In genomic region chr2:186493564-186494085, GRCh38 we compare ENCODE assay signal across 22 cellular contexts. TPM values are rescaled to one million over a fixed set of nuclear protein-coding genes. Genes with fewer than 3 reads are reported as not detected.
DNase-seq lines count a peak whose midpoint lies in the region; ATAC-seq and TF ChIP-seq lines count a peak whose summit lies in the region.
"Had no signal": no experiment of that assay in that cellular context is flagged by ENCODE, and none has a peak within 500 bp of the region (broad histone marks: within the 10 kb centered on the region; RNA-seq: fewer than 3 reads in every experiment).

No MANE protein-coding gene starts in this region.

- no peaks in the 10 kb centered on the region for H3K9me3 Mint-ChIP-seq in activated CD8-positive, alpha-beta T cell treated with anti-CD3 and anti-CD28 coated beads for 36 hours
- no peaks in the 10 kb centered on the region for H3K9me3 Mint-ChIP-seq in activated CD8-positive, alpha-beta T cell treated with anti-CD3 and anti-CD28 coated beads, Interleukin-2, amount 10 ng/mL, durations not matched to agents 7 days and 5 days (ENCODE audit: insufficient read depth)
- no peaks in the 10 kb centered on the region for H3K9me3 Mint-ChIP-seq in H9
- no peaks in the 10 kb centered on the region for H3K9me3 Mint-ChIP-seq in dendritic cell treated with granulocyte-macrophage colony-stimulating factor and Interleukin-4, amounts not matched to agents 40 ng/mL and 50 ng/mL, for 4 days
- H3K9me3 Mint-ChIP-seq: activated CD4-positive, alpha-beta T cell treated with anti-CD3 and anti-CD28 coated beads, Interleukin-2, amount 10 ng/mL, durations not matched to agents 7 days and 5 days; T-cell had no signal

- no peak overlapping the region for H3T11ph ChIP-seq in H9 (ENCODE audit: low read length)

- H3K27me3 ChIP-seq in H9 (ENCODE audit: insufficient read depth, low read length) (no peaks in the 10 kb centered on the region), psoas muscle (ENCODE audit: insufficient read depth in 3 of 3, low read length in 2 of 3) (no peaks in the 10 kb centered on the region), WERI-Rb-1 (ENCODE audit: insufficient read depth, low read depth, severe bottlenecking) (no peaks in the 10 kb centered on the region)
- H3K27me3 ChIP-seq: Peyer's patch, transverse colon had no signal

- POLR2A ChIA-PET in activated CD8-positive, alpha-beta T cell treated with anti-CD3 and anti-CD28 coated beads for 36 hours (lab: Charles Lee) = interaction anchor here (0.6 to 0.9 kb wide), 2 partner anchors 16 to 315 kb away, joined by 4 to 5 read pairs; no protein-coding TSS in a partner anchor
- POLR2A ChIA-PET in activated CD8-positive, alpha-beta T cell treated with anti-CD3 and anti-CD28 coated beads, Interleukin-2, amount 10 ng/mL, durations not matched to agents 7 days and 5 days (lab: Charles Lee) = no interaction called here

- H2AFZ ChIP-seq in H9 (ENCODE audit: low read length) = no peak overlapping the region

- no peak overlapping the region for H3K56ac ChIP-seq in H9 (ENCODE audit: insufficient read length, low read depth, low read length)

- H4K5ac ChIP-seq in H9 (ENCODE audit: insufficient read length, low read depth, low read length) = no peak overlapping the region

- no peaks in the 10 kb centered on the region for H4K20me1 ChIP-seq in H9 (ENCODE audit: control insufficient read depth, insufficient read depth, insufficient read length)

- H2BK5ac ChIP-seq in H9 (ENCODE audit: insufficient read length, low read length) = no peak overlapping the region

- H3K23me2 ChIP-seq in H9 (ENCODE audit: insufficient read length, low read depth, low read length, poor library complexity, severe bottlenecking) = no peaks in the 10 kb centered on the region

- no peak for ATAC-seq in activated CD8-positive, alpha-beta T cell treated with anti-CD3 and anti-CD28 coated beads for 36 hours
- no peak for ATAC-seq in activated CD8-positive, alpha-beta T cell treated with anti-CD3 and anti-CD28 coated beads, Interleukin-2, amount 10 ng/mL, durations not matched to agents 7 days and 5 days
- ATAC-seq in psoas muscle (peak in 3 of 4 donors; percentile 38 to 56 (median 53)), HG03135 (IDR thresholded peaks at IDR 0.05; ENCODE audit: unreplicated experiment) (no peak)
- ATAC-seq: left ventricle myocardium superior, T-cell had no signal

- H2BK120ac ChIP-seq in H9 (ENCODE audit: low read depth, low read length, poor library complexity, severe bottlenecking) = no peak overlapping the region

- H3K23ac ChIP-seq in H9 (ENCODE audit: insufficient read length, low read depth, low read length) = no peak overlapping the region

- H3K9ac ChIP-seq in H9 (ENCODE audit: extremely low read depth, insufficient read length, low read length) = no peak overlapping the region

- H3K36me3 ChIP-seq in psoas muscle (ENCODE audit: insufficient read depth in 1 of 2, low read depth in 1 of 2) (peaks cover under 1 to 36% of the 10 kb centered on the region in 2 donors), WERI-Rb-1 (peaks cover 27% of the 10 kb centered on the region)

- H2AK5ac ChIP-seq in H9 (ENCODE audit: insufficient read length, low read length) = no peak overlapping the region

- no peak overlapping the region for H4K91ac ChIP-seq in H9 (ENCODE audit: insufficient read length, low read depth, low read length)

- no peak overlapping the region for H3K4ac ChIP-seq in H9 (ENCODE audit: low read depth, low read length)

- WGBS in H9 (ENCODE audit: extremely low coverage, insufficient read length, low lambda C conversion rate) = no CpG with 5 or more reads among the region's 2 CpGs
- 72 to 89% (median 79%) methylated on average over 2 of the region's 2 CpGs for WGBS in psoas muscle, 3 donors

- no peak overlapping the region for H3K14ac ChIP-seq in H9 (ENCODE audit: insufficient read depth, low read length)

- no peak overlapping the region for H3K4me3 Mint-ChIP-seq in activated CD8-positive, alpha-beta T cell treated with anti-CD3 and anti-CD28 coated beads for 36 hours
- no peak overlapping the region for H3K4me3 Mint-ChIP-seq in activated CD8-positive, alpha-beta T cell treated with anti-CD3 and anti-CD28 coated beads, Interleukin-2, amount 10 ng/mL, durations not matched to agents 7 days and 5 days
- no peak overlapping the region; a peak in 1 of 5 replicates for H3K4me3 Mint-ChIP-seq in H9
- H3K4me3 Mint-ChIP-seq in dendritic cell treated with granulocyte-macrophage colony-stimulating factor and Interleukin-4, amounts not matched to agents 40 ng/mL and 50 ng/mL, for 4 days = no peak overlapping the region
- H3K4me3 Mint-ChIP-seq: activated CD4-positive, alpha-beta T cell treated with anti-CD3 and anti-CD28 coated beads, Interleukin-2, amount 10 ng/mL, durations not matched to agents 7 days and 5 days had no signal

- no peak overlapping the region for H3K18ac ChIP-seq in H9 (ENCODE audit: insufficient read length, low read depth, low read length)

- H2BK15ac ChIP-seq in H9 (ENCODE audit: low read depth, low read length) = no peak overlapping the region

- no peak overlapping the region for H2BK20ac ChIP-seq in H9 (ENCODE audit: low read depth, low read length, poor library complexity, severe bottlenecking)

- no peak overlapping the region for H3K4me2 ChIP-seq in H9 (ENCODE audit: insufficient read depth, insufficient read length, low read length)

- H3K27ac ChIP-seq in H9 (ENCODE audit: insufficient read length, low read depth, low read length) (no peak overlapping the region), psoas muscle (peak overlapping the region; percentile 24), WERI-Rb-1 (no peak overlapping the region)
- H3K27ac ChIP-seq: Peyer's patch, transverse colon had no signal

- H3K9me3 ChIP-seq in H9 (ENCODE audit: control insufficient read depth, low read depth, low read length) (no peaks in the 10 kb centered on the region), psoas muscle (no peaks in the 10 kb centered on the region), WERI-Rb-1 (ENCODE audit: severe bottlenecking) (no peaks in the 10 kb centered on the region)
- H3K9me3 ChIP-seq: Peyer's patch, transverse colon had no signal

- DNase-seq in activated CD8-positive, alpha-beta T cell treated with anti-CD3 and anti-CD28 coated beads for 36 hours = no peak
- no peak for DNase-seq in activated CD8-positive, alpha-beta T cell treated with anti-CD3 and anti-CD28 coated beads, Interleukin-2, amount 10 ng/mL, durations not matched to agents 7 days and 5 days
- no peak for DNase-seq in H9
- DNase-seq in psoas muscle = no peak
- no peak for DNase-seq in WERI-Rb-1
- DNase-seq in activated CD4-positive, CD25-positive, alpha-beta regulatory T cell (lab: John Stamatoyannopoulos, UW) = no peak
- DNase-seq: 8988T; activated CD4-positive, alpha-beta T cell treated with anti-CD3 and anti-CD28 coated beads, Interleukin-2, amount 10 ng/mL, durations not matched to agents 7 days and 5 days; activated CD8-positive, alpha-beta memory T cell treated with anti-CD3 and anti-CD28 coated beads, Interleukin-2, amount 50 U/mL, for 4 hours; activated gamma-delta T cell treated with Interleukin-2 at 50 U/mL for 16 hours; amygdala; COR-L47; left ventricle myocardium superior; MM.1S; NCI-H1436; NCI-H524; Peyer's patch; stimulated activated CD4-positive, alpha-beta T cell treated with anti-CD3 and anti-CD28 coated beads, Interleukin-4, amount 100 ng/mL, for 24 hours; T-cell; transverse colon had no signal

- H3K27me3 Mint-ChIP-seq in activated CD8-positive, alpha-beta T cell treated with anti-CD3 and anti-CD28 coated beads for 36 hours = no peaks in the 10 kb centered on the region
- H3K27me3 Mint-ChIP-seq in activated CD8-positive, alpha-beta T cell treated with anti-CD3 and anti-CD28 coated beads, Interleukin-2, amount 10 ng/mL, durations not matched to agents 7 days and 5 days (ENCODE audit: low read depth) = no peaks in the 10 kb centered on the region
- H3K27me3 Mint-ChIP-seq in H9 (ENCODE audit: low read depth) = no peaks in the 10 kb centered on the region
- no peaks in the 10 kb centered on the region for H3K27me3 Mint-ChIP-seq in dendritic cell treated with granulocyte-macrophage colony-stimulating factor and Interleukin-4, amounts not matched to agents 40 ng/mL and 50 ng/mL, for 4 days
- H3K27me3 Mint-ChIP-seq: activated CD4-positive, alpha-beta T cell treated with anti-CD3 and anti-CD28 coated beads, Interleukin-2, amount 10 ng/mL, durations not matched to agents 7 days and 5 days; T-cell had no signal

- H3K36me3 Mint-ChIP-seq in activated CD8-positive, alpha-beta T cell treated with anti-CD3 and anti-CD28 coated beads for 36 hours (ENCODE audit: low read depth) = peaks cover 36% of the 10 kb centered on the region
- peaks cover 42% of the 10 kb centered on the region for H3K36me3 Mint-ChIP-seq in activated CD8-positive, alpha-beta T cell treated with anti-CD3 and anti-CD28 coated beads, Interleukin-2, amount 10 ng/mL, durations not matched to agents 7 days and 5 days (ENCODE audit: low read depth)
- H3K36me3 Mint-ChIP-seq in H9 (ENCODE audit: insufficient read depth in 1 of 3, low read depth in 3 of 3) = peaks cover 7 to 29% (median 28%) of the 10 kb centered on the region in 3 experiments; a peak in 6 of 7 replicates
- peaks cover 56% of the 10 kb centered on the region for H3K36me3 Mint-ChIP-seq in dendritic cell treated with granulocyte-macrophage colony-stimulating factor and Interleukin-4, amounts not matched to agents 40 ng/mL and 50 ng/mL, for 4 days (ENCODE audit: low read depth)

- CTCF ChIA-PET in activated CD8-positive, alpha-beta T cell treated with anti-CD3 and anti-CD28 coated beads for 36 hours (lab: Charles Lee) = interaction anchor here (2.3 kb wide), 1 partner anchor 11 kb away, joined by 8 read pairs; no protein-coding TSS in a partner anchor
- CTCF ChIA-PET in activated CD8-positive, alpha-beta T cell treated with anti-CD3 and anti-CD28 coated beads, Interleukin-2, amount 10 ng/mL, durations not matched to agents 7 days and 5 days (lab: Charles Lee) = interaction anchor here (1.3 to 2.6 kb wide), 3 partner anchors 10 to 147 kb away, joined by 4 to 12 read pairs (median 5); no protein-coding TSS in a partner anchor

- H4K8ac ChIP-seq in H9 (replicated peaks; ENCODE audit: insufficient read length, low read depth, low read length) = no peak overlapping the region

- no peak for TF ChIP-seq CTCF in activated CD8-positive, alpha-beta T cell treated with anti-CD3 and anti-CD28 coated beads for 36 hours (IDR thresholded peaks at IDR 0.05)
- no peak for TF ChIP-seq CTCF in H9 (conservative IDR thresholded peaks at IDR 0.05)
- TF ChIP-seq CTCF in psoas muscle (IDR thresholded peaks at IDR 0.05) = no peak
- no peak for TF ChIP-seq CTCF in WERI-Rb-1 (IDR thresholded peaks at IDR 0.05; ENCODE audit: low read depth, low read length)

- H3K79me2 ChIP-seq in H9 (ENCODE audit: insufficient read depth, low read length) = peaks cover 44% of the 10 kb centered on the region

- H3K4me3 ChIP-seq in psoas muscle (no peak overlapping the region), WERI-Rb-1 (ENCODE audit: low read depth, low read length) (no peak overlapping the region)
- H3K4me3 ChIP-seq: Peyer's patch, transverse colon had no signal

- intact Hi-C loops in activated CD8-positive, alpha-beta T cell treated with anti-CD3 and anti-CD28 coated beads for 36 hours (cut with micrococcal nuclease) = no loop called here
- intact Hi-C loops in dendritic cell treated with granulocyte-macrophage colony-stimulating factor and Interleukin-4, amounts not matched to agents 40 ng/mL and 50 ng/mL, for 4 days (cut with micrococcal nuclease) = no loop called here
- intact Hi-C loops in psoas muscle (cut with DNase I) = no loop called here

- H3K79me1 ChIP-seq in H9 (ENCODE audit: insufficient read depth, low read depth, low read length, poor library complexity, severe bottlenecking) = no peaks in the 10 kb centered on the region

- H3K27ac Mint-ChIP-seq in activated CD8-positive, alpha-beta T cell treated with anti-CD3 and anti-CD28 coated beads for 36 hours = peak overlapping the region; percentile 39
- no peak overlapping the region for H3K27ac Mint-ChIP-seq in activated CD8-positive, alpha-beta T cell treated with anti-CD3 and anti-CD28 coated beads, Interleukin-2, amount 10 ng/mL, durations not matched to agents 7 days and 5 days
- H3K27ac Mint-ChIP-seq in H9 = peak overlapping the region in 2 of 3 experiments; percentile 16 to 40; a peak in 2 of 7 replicates
- peak overlapping the region; percentile 15 for H3K27ac Mint-ChIP-seq in dendritic cell treated with granulocyte-macrophage colony-stimulating factor and Interleukin-4, amounts not matched to agents 40 ng/mL and 50 ng/mL, for 4 days
- H3K27ac Mint-ChIP-seq: activated CD4-positive, alpha-beta T cell treated with anti-CD3 and anti-CD28 coated beads, Interleukin-2, amount 10 ng/mL, durations not matched to agents 7 days and 5 days had no signal

- no peak overlapping the region for H2BK12ac ChIP-seq in H9 (ENCODE audit: insufficient read length, low read depth, low read length)

- peaks cover 69% of the 10 kb centered on the region for H3K4me1 Mint-ChIP-seq in activated CD8-positive, alpha-beta T cell treated with anti-CD3 and anti-CD28 coated beads for 36 hours (ENCODE audit: low read depth)
- peaks cover 48% of the 10 kb centered on the region for H3K4me1 Mint-ChIP-seq in activated CD8-positive, alpha-beta T cell treated with anti-CD3 and anti-CD28 coated beads, Interleukin-2, amount 10 ng/mL, durations not matched to agents 7 days and 5 days (ENCODE audit: low read depth)
- H3K4me1 Mint-ChIP-seq in H9 = peaks cover 11 to 30% of the 10 kb centered on the region in 2 experiments
- H3K4me1 Mint-ChIP-seq in dendritic cell treated with granulocyte-macrophage colony-stimulating factor and Interleukin-4, amounts not matched to agents 40 ng/mL and 50 ng/mL, for 4 days (ENCODE audit: low read depth) = peaks cover 35% of the 10 kb centered on the region

- H3K4me1 ChIP-seq in H9 (ENCODE audit: insufficient read depth, low read length) (peaks cover 3% of the 10 kb centered on the region; the same call in 1 of the 2 replicates), psoas muscle (peaks cover 53% of the 10 kb centered on the region)

RNA-seq across cellular contexts. Expression of gene ZC3H15, which starts 7.6 kb away (rescaled TPM):
- total RNA-seq in activated CD8-positive, alpha-beta T cell treated with anti-CD3 and anti-CD28 coated beads for 36 hours = 100 to 1,000 TPM; 101 to 106 TPM
- 10 to 100 TPM; 68.1 to 73.7 TPM for total RNA-seq in activated CD8-positive, alpha-beta T cell treated with anti-CD3 and anti-CD28 coated beads, Interleukin-2, amount 10 ng/mL, durations not matched to agents 7 days and 5 days
- total RNA-seq in H9 (2021) (70.3 and 71.3 TPM in 2 replicates), psoas muscle (10 to 100 TPM; 31.1 to 56.3 (median 51.2) TPM)
- 10 to 100 TPM; 33.9 to 83.8 (median 66.9) TPM for polyA plus RNA-seq in psoas muscle

Comparison
In these comparisons a context has a peak if more than half of its experiments do, and no peak if none do; other contexts are left out.
1. ATAC-seq: peak in psoas muscle (3 of 4); none in activated CD8-positive, alpha-beta T cell treated with anti-CD3 and anti-CD28 coated beads for 36 hours (single experiment), activated CD8-positive, alpha-beta T cell treated with anti-CD3 and anti-CD28 coated beads, Interleukin-2, amount 10 ng/mL, durations not matched to agents 7 days and 5 days (single experiment) and HG03135 (single experiment).